Comparison of ENCODE assay signal across 26 cellular contexts in genomic region chr7:36887235-36887634, GRCh38.
"Had no signal": no experiment of that assay in that cellular context is flagged by ENCODE, and none has a peak within 500 bp of the region (broad histone marks: within the 10 kb centered on the region; RNA-seq: fewer than 3 reads in every experiment).

No MANE protein-coding gene starts in this region.

- H3K4me2 ChIP-seq: hepatocyte, smooth muscle cell had no signal

- H3K36me3 ChIP-seq: gastrocnemius medialis, pancreas, vagina had no signal

- H3K36me3 Mint-ChIP-seq: natural killer cell had no signal

- H3K4me1 ChIP-seq: gastrocnemius medialis, left ventricle myocardium inferior, lower lobe of right lung, pancreas, stomach, thyroid gland, vagina had no signal

- H3K27me3 ChIP-seq: dorsolateral prefrontal cortex, gastrocnemius medialis, hepatocyte, neutrophil, pancreas, stomach, thyroid gland, vagina had no signal

- H2AFZ ChIP-seq: hepatocyte had no signal

- H3K4me3 ChIP-seq: dorsolateral prefrontal cortex, gastrocnemius medialis, hepatocyte, left ventricle myocardium inferior, lower lobe of right lung, pancreas, smooth muscle cell, stomach, thyroid gland, vagina had no signal

- H3K27ac ChIP-seq: epithelial cell of prostate, gastrocnemius medialis, hepatocyte, left ventricle myocardium inferior, lower lobe of right lung, pancreas, stomach, thyroid gland, vagina had no signal

- H3K4me3 Mint-ChIP-seq: natural killer cell; neural crest cell; stimulated activated effector memory CD8-positive, alpha-beta T cell treated with anti-CD3 and anti-CD28 coated beads, Interleukin-12 subunit alpha, Interleukin-12 subunit beta, amount 100 ng/mL, for 72 hours had no signal

- H3K79me2 ChIP-seq: hepatocyte had no signal

- ATAC-seq: esophagus mucosa; gastrocnemius medialis; left cardiac atrium; lower lobe of right lung; natural killer cell; stimulated activated effector memory CD8-positive, alpha-beta T cell treated with anti-CD3 and anti-CD28 coated beads, Interleukin-12 subunit alpha, Interleukin-12 subunit beta, amount 100 ng/mL, for 72 hours had no signal

- DNase-seq: dorsolateral prefrontal cortex; effector CD4-positive, alpha-beta T cell; foreskin fibroblast; gastrocnemius medialis; head of caudate nucleus; kidney; left cardiac atrium; left ventricle myocardium inferior; lower lobe of right lung; natural killer cell; pancreas; stimulated activated CD4-positive, alpha-beta T cell treated with anti-CD3 and anti-CD28 coated beads, Interleukin-12 subunit alpha, Interleukin-12 subunit beta, amount 100 ng/mL, for 4 hours; stimulated activated CD4-positive, alpha-beta T cell treated with anti-CD3 and anti-CD28 coated beads, Interleukin-2, amount 100 ng/mL, for 24 hours; stimulated activated CD4-positive, alpha-beta T cell treated with anti-CD3 and anti-CD28 coated beads, Interleukin-4, amount 100 ng/mL, for 24 hours; stimulated activated naive CD4-positive, alpha-beta T cell treated with Interleukin-2 at 50 U/mL for 16 hours; stomach; thyroid gland; trophoblast cell had no signal

- H3K27ac Mint-ChIP-seq: stimulated activated effector memory CD8-positive, alpha-beta T cell treated with anti-CD3 and anti-CD28 coated beads, Interleukin-12 subunit alpha, Interleukin-12 subunit beta, amount 100 ng/mL, for 72 hours had no signal

- H3K9me3 Mint-ChIP-seq: natural killer cell; neural crest cell; stimulated activated effector memory CD8-positive, alpha-beta T cell treated with anti-CD3 and anti-CD28 coated beads, Interleukin-12 subunit alpha, Interleukin-12 subunit beta, amount 100 ng/mL, for 72 hours had no signal

- H3K9me3 ChIP-seq: gastrocnemius medialis, left ventricle myocardium inferior, lower lobe of right lung, neutrophil, pancreas, stomach, thyroid gland, vagina had no signal

- H3K4me1 Mint-ChIP-seq: neural crest cell had no signal
